Comparison of ENCODE assay signal across 22 cellular contexts in genomic region chr1:82091729-82092128, GRCh38.
DNase-seq lines count a peak whose midpoint lies in the region; ATAC-seq and TF ChIP-seq lines count a peak whose summit lies in the region.
"Had no signal": no experiment of that assay in that cellular context is flagged by ENCODE, and none has a peak within 500 bp of the region (broad histone marks: within the 10 kb centered on the region; RNA-seq: fewer than 3 reads in every experiment).

No MANE protein-coding gene starts in this region.

- no peaks in the 10 kb centered on the region for H3K36me3 Mint-ChIP-seq in activated naive CD8-positive, alpha-beta T cell treated with anti-CD3 and anti-CD28 coated beads for 36 hours
- H3K36me3 Mint-ChIP-seq: mesothelial cell of epicardium had no signal

- no TSS peak for BruUV-seq in OCI-LY7 (replicated peaks; lab: Mats Ljungman, UMichigan)

- no peak for DNase-seq in GM13976 (ENCODE audit: low spot score)
- DNase-seq in OCI-LY7 (ENCODE audit: low spot score): no peak
- peak; percentile 71 for DNase-seq in fibroblast of mammary gland (ENCODE audit: low read depth)
- DNase-seq in myocyte (ENCODE audit: low read depth): peak; percentile 5
- no peak for DNase-seq in pons (ENCODE audit: low spot score)
- DNase-seq in activated naive CD8-positive, alpha-beta T cell treated with anti-CD3 and anti-CD28 coated beads for 36 hours: no peak
- DNase-seq in RWPE1 (ENCODE audit: low spot score): no peak
- DNase-seq: activated CD4-positive, alpha-beta T cell treated with anti-CD3 and anti-CD28 coated beads for 1 hour; DMS79 treated with DMSO at 0.1 percent for 48 hours; effector CD4-positive, alpha-beta T cell; NCI-H1092; NCI-H2081 treated with DMSO at 0.1 percent for 48 hours; NCI-H524; SIG-M5; stimulated activated naive CD4-positive, alpha-beta T cell treated with Interleukin-2 at 50 U/mL for 16 hours; T-helper 2 cell; upper lobe of left lung had no signal

- H3K9me3 Mint-ChIP-seq in activated naive CD8-positive, alpha-beta T cell treated with anti-CD3 and anti-CD28 coated beads for 36 hours: no peaks in the 10 kb centered on the region
- H3K9me3 Mint-ChIP-seq: activated T-helper 2 cell treated with anti-CD3 and anti-CD28 coated beads, Interferon-gamma antibody, Interleukin-2, Interleukin-4, amounts not matched to agents 10 μg/mL and 5 μg/mL and 100 μg/mL, durations not matched to agents 14 hours and 24 hours and 36 hours had no signal

- H3K36me3 ChIP-seq in OCI-LY7 (ENCODE audit: insufficient read depth, low read length): no peaks in the 10 kb centered on the region
- H3K36me3 ChIP-seq: right atrium auricular region, upper lobe of left lung had no signal

- H4K20me1 ChIP-seq in OCI-LY7 (ENCODE audit: insufficient read depth, low read length): no peaks in the 10 kb centered on the region

- intact Hi-C loops in OCI-LY7 (cut with micrococcal nuclease; ENCODE audit: unreplicated experiment): no loop called here

- ATAC-seq in HG02981 (IDR thresholded peaks at IDR 0.05; ENCODE audit: unreplicated experiment): no peak
- ATAC-seq: HCT116 had no signal

- TF ChIP-seq CTCF in GM13976 (IDR thresholded peaks at IDR 0.05; ENCODE audit: borderline replicate concordance, control extremely low read depth, extremely low read depth, insufficient read depth, missing control alignments): peak; percentile 12
- peak; percentile 28; the same call in 1 of the 2 replicates for TF ChIP-seq CTCF in OCI-LY7 (conservative IDR thresholded peaks at IDR 0.05; ENCODE audit: low read length)
- peak; percentile 24 for TF ChIP-seq CTCF in fibroblast of mammary gland (conservative IDR thresholded peaks at IDR 0.05; ENCODE audit: control insufficient read depth, insufficient read depth, low read depth, low read length)
- no peak for TF ChIP-seq CTCF in RWPE1 (conservative IDR thresholded peaks at IDR 0.05; ENCODE audit: low read depth)

- POLR2A ChIA-PET in OCI-LY7 (lab: Charles Lee) (interaction anchor here (0.5 kb wide), 1 partner anchor 506 kb away, joined by 3 read pairs; no protein-coding TSS in a partner anchor), RWPE1 (lab: Yijun Ruan, JAX; ENCODE audit: low non-redundant PET) (no interaction called here)

- no peak overlapping the region for H3K27ac Mint-ChIP-seq in activated naive CD8-positive, alpha-beta T cell treated with anti-CD3 and anti-CD28 coated beads for 36 hours
- H3K27ac Mint-ChIP-seq: activated T-helper 2 cell treated with anti-CD3 and anti-CD28 coated beads, Interferon-gamma antibody, Interleukin-2, Interleukin-4, amounts not matched to agents 10 μg/mL and 5 μg/mL and 100 μg/mL, durations not matched to agents 14 hours and 24 hours and 36 hours; mesothelial cell of epicardium had no signal

- H3K4me1 Mint-ChIP-seq in activated naive CD8-positive, alpha-beta T cell treated with anti-CD3 and anti-CD28 coated beads for 36 hours: no peaks in the 10 kb centered on the region

- no peaks in the 10 kb centered on the region for H3K9me3 ChIP-seq in OCI-LY7 (ENCODE audit: low read length)
- H3K9me3 ChIP-seq: right atrium auricular region, upper lobe of left lung had no signal

- in situ Hi-C loops in GM13976 (cut with MboI; ENCODE audit: low sequenced_read_pairs, unreplicated experiment): no loop called here

- peaks cover 1% of the 10 kb centered on the region for H3K27me3 Mint-ChIP-seq in activated naive CD8-positive, alpha-beta T cell treated with anti-CD3 and anti-CD28 coated beads for 36 hours

- H3K79me2 ChIP-seq in OCI-LY7 (ENCODE audit: insufficient read depth, low read depth, low read length): no peaks in the 10 kb centered on the region

- H3K4me2 ChIP-seq in OCI-LY7 (ENCODE audit: low read length): no peak overlapping the region

- no peak overlapping the region for H3K4me3 Mint-ChIP-seq in activated naive CD8-positive, alpha-beta T cell treated with anti-CD3 and anti-CD28 coated beads for 36 hours
- H3K4me3 Mint-ChIP-seq: mesothelial cell of epicardium had no signal

- CTCF ChIA-PET in OCI-LY7 (lab: Charles Lee; ENCODE audit: unreplicated experiment): no interaction called here
- CTCF ChIA-PET in RWPE1 (lab: Yijun Ruan, JAX): no interaction called here

- H3K4me1 ChIP-seq in OCI-LY7 (ENCODE audit: insufficient read depth, low read length, poor library complexity, severe bottlenecking): no peaks in the 10 kb centered on the region
- H3K4me1 ChIP-seq: right atrium auricular region, upper lobe of left lung had no signal

- H3K27ac ChIP-seq in OCI-LY7 (ENCODE audit: low read depth, low read length, poor library complexity, severe bottlenecking) (no peak overlapping the region), RWPE1 (no peak overlapping the region)
- H3K27ac ChIP-seq: right atrium auricular region, upper lobe of left lung had no signal

- H3K9me2 ChIP-seq in OCI-LY7 (ENCODE audit: insufficient read depth, low read length): no peaks in the 10 kb centered on the region

- no peak overlapping the region for H2AFZ ChIP-seq in OCI-LY7 (ENCODE audit: low read length)

- H3K4me3 ChIP-seq in OCI-LY7 (ENCODE audit: low read depth, low read length, poor library complexity, severe bottlenecking) (no peak overlapping the region), fibroblast of mammary gland (ENCODE audit: control insufficient read depth, low read depth, low read length) (no peak overlapping the region)
- H3K4me3 ChIP-seq: right atrium auricular region, upper lobe of left lung had no signal

Comparison
In these comparisons a context has a peak if more than half of its experiments do, and no peak if none do; other contexts are left out.
1. DNase-seq: peak in fibroblast of mammary gland (single experiment) and myocyte (single experiment); none in GM13976 (single experiment), OCI-LY7 (single experiment), pons (single experiment), activated naive CD8-positive, alpha-beta T cell treated with anti-CD3 and anti-CD28 coated beads for 36 hours (single experiment) and RWPE1 (single experiment).